Comparison of ENCODE assay signal across 8 cellular contexts in genomic region chr3:185744997-185745843, GRCh38.
DNase-seq lines count a peak whose midpoint lies in the region; ATAC-seq and TF ChIP-seq lines count a peak whose summit lies in the region.

No MANE protein-coding gene starts in this region.

- H3K27ac ChIP-seq in PC-3 (ENCODE audit: low read length) (peak overlapping the region; percentile 79), hepatocyte (peak overlapping the region; percentile 41), prostate gland (no peak overlapping the region)

- peaks cover 27% of the 10 kb centered on the region for H3K4me1 ChIP-seq in PC-3 (ENCODE audit: insufficient read depth, low read length)
- peaks cover 23% of the 10 kb centered on the region for H3K4me1 ChIP-seq in hepatocyte (ENCODE audit: insufficient read depth)
- H3K4me1 ChIP-seq in prostate gland (replicated peaks) = no peaks in the 10 kb centered on the region

- POLR2A ChIA-PET in PC-3 (lab: Charles Lee; ENCODE audit: unreplicated experiment) = interaction anchor here (0.5 to 0.6 kb wide), 3 partner anchors 11 to 94 kb away, joined by 3 to 8 read pairs (median 6); no protein-coding TSS in a partner anchor

- H3F3A ChIP-seq in PC-3 (ENCODE audit: low read length, unreplicated experiment) = no peaks in the 10 kb centered on the region

- no peaks in the 10 kb centered on the region for H4K20me1 ChIP-seq in PC-3 (ENCODE audit: low read length)
- H4K20me1 ChIP-seq in hepatocyte (ENCODE audit: insufficient read depth, poor library complexity, severe bottlenecking) = peaks cover 99% of the 10 kb centered on the region

- H3K27me3 ChIP-seq in PC-3 (ENCODE audit: low read length) (no peaks in the 10 kb centered on the region), hepatocyte (no peaks in the 10 kb centered on the region), prostate gland (replicated peaks; ENCODE audit: insufficient read depth) (no peaks in the 10 kb centered on the region)

- H2AFZ ChIP-seq in PC-3 (ENCODE audit: low read length) (no peak overlapping the region), hepatocyte (no peak overlapping the region)

- TF ChIP-seq POLR2A in prostate gland (IDR thresholded peaks at IDR 0.05) = no peak

- H3K9ac ChIP-seq in PC-3 (ENCODE audit: low read length) = peak overlapping the region; percentile 40

- H3K36me3 ChIP-seq in PC-3 (ENCODE audit: low read depth, low read length) = no peaks in the 10 kb centered on the region
- no peaks in the 10 kb centered on the region for H3K36me3 ChIP-seq in hepatocyte (replicated peaks; ENCODE audit: insufficient read depth, low read depth)
- no peaks in the 10 kb centered on the region for H3K36me3 ChIP-seq in prostate gland

- ATAC-seq in GM21825 (IDR thresholded peaks at IDR 0.05; ENCODE audit: unreplicated experiment) = peak; percentile 76
- ATAC-seq in PC-3 = peak; percentile 85
- no peak for ATAC-seq in GM19463 (IDR thresholded peaks at IDR 0.05; ENCODE audit: unreplicated experiment)

- TF ChIP-seq CTCF in PC-3 (conservative IDR thresholded peaks at IDR 0.05; ENCODE audit: low read depth, low read length) = no peak
- TF ChIP-seq CTCF in hepatocyte (IDR thresholded peaks at IDR 0.05; ENCODE audit: poor library complexity) = no peak
- no peak for TF ChIP-seq CTCF in prostate gland (IDR thresholded peaks at IDR 0.05)

- WGBS in hepatocyte (ENCODE audit: low lambda C conversion rate, missing lambda C conversion rate) = 42% methylated on average over 12 of the region's 12 CpGs
- WGBS in prostate gland = 33% methylated on average over 12 of the region's 12 CpGs

- no TSS peak for BruUV-seq in PC-3 (replicated peaks; lab: Mats Ljungman, UMichigan)

- peak overlapping the region; percentile 42 for H3K4me2 ChIP-seq in PC-3 (ENCODE audit: low read length)
- H3K4me2 ChIP-seq in hepatocyte = peak overlapping the region; percentile 6

- H3K9me2 ChIP-seq in PC-3 (replicated peaks; ENCODE audit: low read length) (no peaks in the 10 kb centered on the region), hepatocyte (replicated peaks; ENCODE audit: insufficient read depth) (no peaks in the 10 kb centered on the region)

- H3K79me2 ChIP-seq in PC-3 (ENCODE audit: low read length) (peaks cover 91% of the 10 kb centered on the region), hepatocyte (peaks cover 100% of the 10 kb centered on the region)

- CTCF ChIA-PET in PC-3 (lab: Charles Lee) = interaction anchor here (0.5 to 1.1 kb wide), 2 partner anchors 14 to 23 kb away, joined by 3 to 4 read pairs; no protein-coding TSS in a partner anchor

- no peaks in the 10 kb centered on the region for H3K9me3 ChIP-seq in PC-3 (ENCODE audit: low read length)
- no peaks in the 10 kb centered on the region for H3K9me3 ChIP-seq in hepatocyte (ENCODE audit: low read depth)
- H3K9me3 ChIP-seq in prostate gland = no peaks in the 10 kb centered on the region

- intact Hi-C loops in PC-3 (cut with micrococcal nuclease) (no loop called here), prostate gland (cut with DNase I) (no loop called here)

- no peak overlapping the region; the same call in 1 of the 2 replicates for H3K4me3 ChIP-seq in PC-3 (ENCODE audit: low read length)
- no peak overlapping the region for H3K4me3 ChIP-seq in hepatocyte
- H3K4me3 ChIP-seq in prostate gland = no peak overlapping the region

- peak; percentile 74 for DNase-seq in AG20443 (ENCODE audit: low spot score)
- DNase-seq in PC-3 = peak; percentile 92
- DNase-seq in hepatocyte (ENCODE audit: low spot score) = no peak
- DNase-seq in SHP77 treated with DMSO at 0.1 percent for 48 hours (lab: John Stamatoyannopoulos, UW) = no peak
- DNase-seq in NCI-H748 (lab: John Stamatoyannopoulos, UW; ENCODE audit: unreplicated experiment) = no peak
- no peak for DNase-seq in prostate gland (ENCODE audit: low spot score)

Comparison
In these comparisons a context has a peak if more than half of its experiments do, and no peak if none do; other contexts are left out.
1. DNase-seq: peak in AG20443 (single experiment) and PC-3 (single experiment); none in hepatocyte (single experiment), SHP77 treated with DMSO at 0.1 percent for 48 hours (single experiment), NCI-H748 (single experiment) and prostate gland (single experiment).
2. H3K27ac ChIP-seq: peak in PC-3 (single experiment) and hepatocyte (single experiment); none in prostate gland (0 of 2).